16 cellular contexts compared by ENCODE assay signal in the genomic region with DNA sequence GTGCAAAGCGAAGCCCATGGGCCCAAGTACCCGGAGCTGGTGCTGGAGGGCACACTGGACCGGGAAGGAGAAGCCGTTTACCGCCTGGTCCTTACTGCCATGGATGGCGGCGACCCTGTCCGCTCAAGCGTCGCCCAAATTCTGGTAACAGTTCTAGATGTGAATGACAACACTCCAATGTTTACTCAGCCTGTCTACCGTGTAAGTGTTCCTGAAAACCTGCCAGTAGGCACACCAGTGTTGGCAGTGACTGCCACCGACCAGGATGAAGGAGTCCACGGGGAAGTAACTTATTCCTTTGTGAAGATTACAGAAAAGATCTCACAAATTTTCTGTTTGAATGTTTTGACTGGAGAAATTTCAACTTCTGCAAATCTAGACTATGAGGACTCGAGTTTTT. TPM values are rescaled to one million over a fixed set of nuclear protein-coding genes. Genes with fewer than 3 reads are reported as not detected.
"Had no signal": no experiment of that assay in that cellular context is flagged by ENCODE, and none has a peak within 500 bp of the region (broad histone marks: within the 10 kb centered on the region; RNA-seq: fewer than 3 reads in every experiment).

No MANE protein-coding gene starts in this region.

- H3K36me3 ChIP-seq: suprapubic skin had no signal

- DNase-seq: activated B cell treated with CpG ODN at 0.5 μM for 24 hours; activated CD4-positive, alpha-beta memory T cell treated with anti-CD3 and anti-CD28 coated beads, Interleukin-2, amount 10 ng/mL, durations not matched to agents 7 days and 5 days; activated CD4-positive, alpha-beta T cell treated with anti-CD3 and anti-CD28 coated beads for 4 hours; activated CD8-positive, alpha-beta memory T cell treated with anti-CD3 and anti-CD28 coated beads, Interleukin-2, amount 10 ng/mL, durations not matched to agents 7 days and 5 days; amniotic stem cell; caudate nucleus; dorsolateral prefrontal cortex; foreskin melanocyte; glutamatergic neuron; hypothalamus; islet precursor cell; mammary epithelial cell; naive thymus-derived CD8-positive, alpha-beta T cell; stimulated activated naive CD8-positive, alpha-beta T cell treated with anti-CD3 and anti-CD28 coated beads, Interleukin-15, Interleukin-2, amounts not matched to agents 100 U/mL and 50 U/mL, for 24 hours had no signal

- H3K27ac ChIP-seq: dorsolateral prefrontal cortex, epithelial cell of prostate, suprapubic skin had no signal

- H3K4me1 ChIP-seq: suprapubic skin had no signal

- ATAC-seq: activated CD8-positive, alpha-beta memory T cell treated with anti-CD3 and anti-CD28 coated beads, Interleukin-2, amount 10 ng/mL, durations not matched to agents 7 days and 5 days; naive thymus-derived CD8-positive, alpha-beta T cell; stimulated activated naive CD8-positive, alpha-beta T cell treated with anti-CD3 and anti-CD28 coated beads, Interleukin-15, Interleukin-2, amounts not matched to agents 100 U/mL and 50 U/mL, for 24 hours had no signal

RNA-seq across cellular contexts. Expression of gene PCDHGA7, which starts 7.9 kb away (rescaled TPM):
- polyA plus RNA-seq: naive thymus-derived CD8-positive, alpha-beta T cell had no signal

RNA-seq across cellular contexts. Expression of gene PCDHGA5, which starts 10.7 kb away (rescaled TPM):
- total RNA-seq: activated CD4-positive, alpha-beta memory T cell treated with anti-CD3 and anti-CD28 coated beads, Interleukin-2, amount 10 ng/mL, durations not matched to agents 7 days and 5 days had no signal
- polyA plus RNA-seq: naive thymus-derived CD8-positive, alpha-beta T cell had no signal

RNA-seq across cellular contexts. Expression of gene PCDHGB4, which starts 12.9 kb away (rescaled TPM):
- total RNA-seq: activated CD4-positive, alpha-beta memory T cell treated with anti-CD3 and anti-CD28 coated beads, Interleukin-2, amount 10 ng/mL, durations not matched to agents 7 days and 5 days had no signal
